ENCODE assay signal across 1 cellular context in the genomic region with DNA sequence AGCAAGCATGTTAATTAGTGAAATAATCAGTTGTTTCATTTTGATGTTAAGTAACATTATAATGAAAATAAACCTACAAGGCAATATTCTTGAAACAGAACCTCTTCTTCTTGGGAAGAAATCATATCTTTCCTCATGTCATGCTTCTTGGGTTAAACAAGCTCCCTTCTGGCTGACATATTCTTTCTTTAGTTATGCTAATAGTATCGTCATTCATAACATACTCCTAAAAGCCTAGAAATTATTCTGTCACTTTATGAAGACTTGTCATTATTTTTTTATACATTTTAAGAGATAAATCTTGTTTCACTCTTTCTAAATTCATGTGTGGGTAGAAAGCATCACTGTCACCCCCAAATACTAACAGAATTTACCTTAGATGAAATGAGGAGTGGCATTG.
TF ChIP-seq lines count a peak whose summit lies in the region.

No MANE protein-coding gene starts in this region.

TF ChIP-seq in GM23338, 12 proteins besides CTCF, POLR2A, EP300 and RAD21 (continued from another document):
- TF ChIP-seq, protein P1, sequence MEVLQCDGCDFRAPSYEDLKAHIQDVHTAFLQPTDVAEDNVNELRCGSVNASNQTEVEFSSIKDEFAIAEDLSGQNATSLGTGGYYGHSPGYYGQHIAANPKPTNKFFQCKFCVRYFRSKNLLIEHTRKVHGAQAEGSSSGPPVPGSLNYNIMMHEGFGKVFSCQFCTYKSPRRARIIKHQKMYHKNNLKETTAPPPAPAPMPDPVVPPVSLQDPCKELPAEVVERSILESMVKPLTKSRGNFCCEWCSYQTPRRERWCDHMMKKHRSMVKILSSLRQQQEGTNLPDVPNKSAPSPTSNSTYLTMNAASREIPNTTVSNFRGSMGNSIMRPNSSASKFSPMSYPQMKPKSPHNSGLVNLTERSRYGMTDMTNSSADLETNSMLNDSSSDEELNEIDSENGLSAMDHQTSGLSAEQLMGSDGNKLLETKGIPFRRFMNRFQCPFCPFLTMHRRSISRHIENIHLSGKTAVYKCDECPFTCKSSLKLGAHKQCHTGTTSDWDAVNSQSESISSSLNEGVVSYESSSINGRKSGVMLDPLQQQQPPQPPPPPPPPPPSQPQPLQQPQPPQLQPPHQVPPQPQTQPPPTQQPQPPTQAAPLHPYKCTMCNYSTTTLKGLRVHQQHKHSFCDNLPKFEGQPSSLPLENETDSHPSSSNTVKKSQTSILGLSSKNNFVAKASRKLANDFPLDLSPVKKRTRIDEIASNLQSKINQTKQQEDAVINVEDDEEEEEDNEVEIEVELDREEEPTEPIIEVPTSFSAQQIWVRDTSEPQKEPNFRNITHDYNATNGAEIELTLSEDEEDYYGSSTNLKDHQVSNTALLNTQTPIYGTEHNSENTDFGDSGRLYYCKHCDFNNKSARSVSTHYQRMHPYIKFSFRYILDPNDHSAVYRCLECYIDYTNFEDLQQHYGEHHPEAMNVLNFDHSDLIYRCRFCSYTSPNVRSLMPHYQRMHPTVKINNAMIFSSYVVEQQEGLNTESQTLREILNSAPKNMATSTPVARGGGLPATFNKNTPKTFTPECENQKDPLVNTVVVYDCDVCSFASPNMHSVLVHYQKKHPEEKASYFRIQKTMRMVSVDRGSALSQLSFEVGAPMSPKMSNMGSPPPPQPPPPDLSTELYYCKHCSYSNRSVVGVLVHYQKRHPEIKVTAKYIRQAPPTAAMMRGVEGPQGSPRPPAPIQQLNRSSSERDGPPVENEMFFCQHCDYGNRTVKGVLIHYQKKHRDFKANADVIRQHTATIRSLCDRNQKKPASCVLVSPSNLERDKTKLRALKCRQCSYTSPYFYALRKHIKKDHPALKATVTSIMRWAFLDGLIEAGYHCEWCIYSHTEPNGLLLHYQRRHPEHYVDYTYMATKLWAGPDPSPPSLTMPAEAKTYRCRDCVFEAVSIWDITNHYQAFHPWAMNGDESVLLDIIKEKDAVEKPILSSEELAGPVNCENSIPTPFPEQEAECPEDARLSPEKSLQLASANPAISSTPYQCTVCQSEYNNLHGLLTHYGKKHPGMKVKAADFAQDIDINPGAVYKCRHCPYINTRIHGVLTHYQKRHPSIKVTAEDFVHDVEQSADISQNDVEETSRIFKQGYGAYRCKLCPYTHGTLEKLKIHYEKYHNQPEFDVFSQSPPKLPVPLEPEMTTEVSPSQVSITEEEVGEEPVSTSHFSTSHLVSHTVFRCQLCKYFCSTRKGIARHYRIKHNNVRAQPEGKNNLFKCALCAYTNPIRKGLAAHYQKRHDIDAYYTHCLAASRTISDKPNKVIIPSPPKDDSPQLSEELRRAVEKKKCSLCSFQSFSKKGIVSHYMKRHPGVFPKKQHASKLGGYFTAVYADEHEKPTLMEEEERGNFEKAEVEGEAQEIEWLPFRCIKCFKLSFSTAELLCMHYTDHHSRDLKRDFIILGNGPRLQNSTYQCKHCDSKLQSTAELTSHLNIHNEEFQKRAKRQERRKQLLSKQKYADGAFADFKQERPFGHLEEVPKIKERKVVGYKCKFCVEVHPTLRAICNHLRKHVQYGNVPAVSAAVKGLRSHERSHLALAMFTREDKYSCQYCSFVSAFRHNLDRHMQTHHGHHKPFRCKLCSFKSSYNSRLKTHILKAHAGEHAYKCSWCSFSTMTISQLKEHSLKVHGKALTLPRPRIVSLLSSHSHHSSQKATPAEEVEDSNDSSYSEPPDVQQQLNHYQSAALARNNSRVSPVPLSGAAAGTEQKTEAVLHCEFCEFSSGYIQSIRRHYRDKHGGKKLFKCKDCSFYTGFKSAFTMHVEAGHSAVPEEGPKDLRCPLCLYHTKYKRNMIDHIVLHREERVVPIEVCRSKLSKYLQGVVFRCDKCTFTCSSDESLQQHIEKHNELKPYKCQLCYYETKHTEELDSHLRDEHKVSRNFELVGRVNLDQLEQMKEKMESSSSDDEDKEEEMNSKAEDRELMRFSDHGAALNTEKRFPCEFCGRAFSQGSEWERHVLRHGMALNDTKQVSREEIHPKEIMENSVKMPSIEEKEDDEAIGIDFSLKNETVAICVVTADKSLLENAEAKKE (CRISPR knock-in tag; IDR thresholded peaks at IDR 0.05), result no peak
